1 cellular context compared by ENCODE assay signal in genomic region chr1:197541411-197541810, GRCh38.
TF ChIP-seq lines count a peak whose summit lies in the region.

No MANE protein-coding gene starts in this region.

TF ChIP-seq in H1, 55 proteins besides CTCF, POLR2A, EP300 and RAD21:
- TF ChIP-seq CHD7 (IDR thresholded peaks at IDR 0.05; ENCODE audit: insufficient replicate concordance, low read length): peak; percentile 47
- peak; percentile 49 for TF ChIP-seq NANOG (IDR thresholded peaks at IDR 0.05; ENCODE audit: insufficient read depth, low read depth, low read length, poor library complexity, severe bottlenecking)
- TF ChIP-seq RNF2 (IDR thresholded peaks at IDR 0.05; ENCODE audit: borderline replicate concordance, low read depth, low read length, missing control alignments, poor library complexity, severe bottlenecking): no peak
- no peak for TF ChIP-seq E2F6 (IDR thresholded peaks at IDR 0.05)
- TF ChIP-seq HDAC2 (IDR thresholded peaks at IDR 0.05; ENCODE audit: borderline replicate concordance in 1 of 2, low read depth in 2 of 2, low read length in 2 of 2): peak in 1 of 2 experiments; percentile 92; a peak in 1 of 4 replicates
